ENCODE assay signal across 29 cellular contexts in genomic region chr1:117416546-117417117, GRCh38. TPM values are rescaled to one million over a fixed set of nuclear protein-coding genes. Genes with fewer than 3 reads are reported as not detected.
DNase-seq lines count a peak whose midpoint lies in the region; ATAC-seq, FAIRE-seq and TF ChIP-seq lines count a peak whose summit lies in the region.
"Had no signal": no experiment of that assay in that cellular context is flagged by ENCODE, and none has a peak within 500 bp of the region (broad histone marks: within the 10 kb centered on the region; RNA-seq: fewer than 3 reads in every experiment).

No MANE protein-coding gene starts in this region.

- CTCF ChIA-PET in WTC11 (lab: Charles Lee) = interaction anchor here (0.5 kb wide), 1 partner anchor 42 kb away, joined by 5 read pairs; no protein-coding TSS in a partner anchor

- H3K36me3 Mint-ChIP-seq in WTC11 = no peaks in the 10 kb centered on the region

- H3K4me3 ChIP-seq in lower leg skin (ENCODE audit: low read depth, poor library complexity, severe bottlenecking) = no peak overlapping the region
- H3K4me3 ChIP-seq: cardiac muscle cell, GM23248, mucosa of descending colon, skin epidermis, upper lobe of left lung had no signal

- DNase-seq in DMS153 (lab: John Stamatoyannopoulos, UW) (peak; percentile 54), DMS153 treated with DMSO at 0.1 percent for 48 hours (lab: John Stamatoyannopoulos, UW; ENCODE audit: unreplicated experiment) (no peak), NCI-H146 (lab: John Stamatoyannopoulos, UW) (peak; percentile 51), WTC11 (ENCODE audit: low spot score) (no peak), iPS DF 4.7 (ENCODE audit: extremely low read depth, low spot score) (peak; percentile 19), kidney glomerular epithelial cell (lab: John Stamatoyannopoulos, UW) (no peak), lower leg skin (ENCODE audit: low spot score in 2 of 2) (no peak), frontal cortex (ENCODE audit: low spot score in 2 of 2) (no peak)
- DNase-seq: activated CD4-positive, alpha-beta T cell treated with anti-CD3 and anti-CD28 coated beads, Interleukin-2, amount 50 U/mL, for 4 hours; activated CD4-positive, CD25-positive, alpha-beta regulatory T cell; anterior cingulate cortex; DND-41; head of caudate nucleus; Kasumi-1; left ventricle myocardium superior; mucosa of descending colon; MV-4-11; NCI-H2081 treated with DMSO at 0.1 percent for 48 hours; NCI-H524 treated with DMSO at 0.1 percent for 48 hours; SK-N-SH; stimulated activated CD4-positive, alpha-beta T cell treated with anti-CD3 and anti-CD28 coated beads, Interleukin-1b, Interleukin-23, amount 100 ng/mL, for 48 hours; upper lobe of left lung had no signal

- H3K27ac Mint-ChIP-seq in WTC11 = peak overlapping the region; percentile 53; the same call in 1 of the 2 replicates
- H3K27ac Mint-ChIP-seq: dendritic cell treated with granulocyte-macrophage colony-stimulating factor and Interleukin-4, amounts not matched to agents 40 ng/mL and 50 ng/mL, for 4 days; nephron; T-helper 2 cell treated with Interferon-gamma antibody and Interleukin-4, amounts not matched to agents 5 μg/mL and 100 μg/mL, for 36 hours had no signal

- intact Hi-C loops in lower leg skin (cut with DNase I; ENCODE audit: low total_unique reads) = no loop called here

- no peak for TF ChIP-seq CTCF in WTC11 (IDR thresholded peaks at IDR 0.05)
- no peak for TF ChIP-seq CTCF in lower leg skin (IDR thresholded peaks at IDR 0.05)

- peak; percentile 95 for ATAC-seq in WTC11
- ATAC-seq: activated naive CD4-positive, alpha-beta T cell treated with anti-CD3 and anti-CD28 coated beads, Interleukin-2, amount 50 U/mL, for 72 hours; left ventricle myocardium superior; mucosa of descending colon had no signal

- no peaks in the 10 kb centered on the region for H3K27me3 Mint-ChIP-seq in WTC11 (ENCODE audit: low read depth)
- H3K27me3 Mint-ChIP-seq: dendritic cell treated with granulocyte-macrophage colony-stimulating factor and Interleukin-4, amounts not matched to agents 40 ng/mL and 50 ng/mL, for 4 days had no signal

- TF ChIP-seq POLR2A in lower leg skin (IDR thresholded peaks at IDR 0.05) = no peak

- no peak for FAIRE-seq in frontal cortex (lab: Jason Lieb, UNC)

- no peak overlapping the region for H3K4me3 Mint-ChIP-seq in WTC11
- H3K4me3 Mint-ChIP-seq: dendritic cell treated with granulocyte-macrophage colony-stimulating factor and Interleukin-4, amounts not matched to agents 40 ng/mL and 50 ng/mL, for 4 days; nephron; T-helper 2 cell treated with Interferon-gamma antibody and Interleukin-4, amounts not matched to agents 5 μg/mL and 100 μg/mL, for 36 hours had no signal

- H3K4me1 Mint-ChIP-seq in WTC11 = peaks cover 12% of the 10 kb centered on the region
- H3K4me1 Mint-ChIP-seq: nephron had no signal

- POLR2A ChIA-PET in WTC11 (lab: Charles Lee) = interaction anchor here (1.0 kb wide), 1 partner anchor 84 kb away, joined by 3 read pairs; no protein-coding TSS in a partner anchor

- H3K9me3 Mint-ChIP-seq in WTC11 = no peaks in the 10 kb centered on the region
- H3K9me3 Mint-ChIP-seq: activated naive CD4-positive, alpha-beta T cell treated with anti-CD3 and anti-CD28 coated beads, Interleukin-2, amount 50 U/mL, for 72 hours; dendritic cell treated with granulocyte-macrophage colony-stimulating factor and Interleukin-4, amounts not matched to agents 40 ng/mL and 50 ng/mL, for 4 days; nephron; T-helper 2 cell treated with Interferon-gamma antibody and Interleukin-4, amounts not matched to agents 5 μg/mL and 100 μg/mL, for 36 hours had no signal

TF ChIP-seq in WTC11, 78 proteins besides CTCF, POLR2A, EP300 and RAD21:
- TF ChIP-seq ZBTB43 (CRISPR knock-in tag; IDR thresholded peaks at IDR 0.05) (no peak), OVOL2 (CRISPR knock-in tag; IDR thresholded peaks at IDR 0.05; ENCODE audit: borderline replicate concordance) (no peak), AR (CRISPR knock-in tag; IDR thresholded peaks at IDR 0.05) (no peak), ERG (CRISPR knock-in tag; IDR thresholded peaks at IDR 0.05) (no peak), MXD4 (CRISPR knock-in tag; IDR thresholded peaks at IDR 0.05; ENCODE audit: borderline replicate concordance) (no peak)

RNA-seq across cellular contexts. Expression of gene MAN1A2, which starts 49.4 kb away (rescaled TPM):
- total RNA-seq in WTC11 (2021) (14.9 to 19.9 TPM (median 16.0 TPM) in 3 replicates), lower leg skin (10 to 100 TPM; 19.9 to 34.5 (median 25.7) TPM), frontal cortex (129 TPM)

Comparison
In these comparisons a context has a peak if more than half of its experiments do, and no peak if none do; other contexts are left out.
1. DNase-seq: peak in DMS153 (single experiment), NCI-H146 (single experiment) and iPS DF 4.7 (single experiment); none in DMS153 treated with DMSO at 0.1 percent for 48 hours (single experiment), WTC11 (single experiment), kidney glomerular epithelial cell (single experiment), lower leg skin (0 of 2) and frontal cortex (0 of 2).